ENCODE assay signal across 8 cellular contexts in genomic region chr1:3900969-3901529, GRCh38. TPM values are rescaled to one million over a fixed set of nuclear protein-coding genes. Genes with fewer than 3 reads are reported as not detected.
DNase-seq lines count a peak whose midpoint lies in the region; ATAC-seq and TF ChIP-seq lines count a peak whose summit lies in the region.

No MANE protein-coding gene starts in this region.

- in situ Hi-C loops in GM23248 (cut with MboI), result loop anchor here (25.0 kb wide), 1 partner anchor 2011 kb away; no protein-coding TSS in a partner anchor

- H3K27ac ChIP-seq in GM23248 (peak overlapping the region; percentile 93), Karpas-422 (ENCODE audit: low read length) (peak overlapping the region; percentile 90), gastroesophageal sphincter (peak overlapping the region; percentile 79 to 99 (median 98)), neutrophil (peak overlapping the region; percentile 97), substantia nigra (ENCODE audit: low read depth, low read length, poor library complexity, severe bottlenecking) (peak overlapping the region; percentile 99)

- no peaks in the 10 kb centered on the region for H3K9me2 ChIP-seq in GM23248 (ENCODE audit: insufficient read depth)
- H3K9me2 ChIP-seq in Karpas-422 (replicated peaks; ENCODE audit: insufficient read depth, low read length), result no peaks in the 10 kb centered on the region

- DNase-seq in EH (ENCODE audit: low read depth) (peak; percentile 96), GM23248 (peak; percentile 99), Karpas-422 (peak; percentile 98), SK-N-DZ (ENCODE audit: low spot score) (peak; percentile 92), substantia nigra (lab: John Stamatoyannopoulos, UW) (peak; percentile 81 to 99 (median 94))
- peak; percentile 81 for DNase-seq in activated naive CD4-positive, alpha-beta T cell treated with anti-CD3 and anti-CD28 coated beads, Interleukin-2, amount 50 U/mL, for 16 hours

- H4K20me1 ChIP-seq in GM23248 (ENCODE audit: insufficient read depth), result no peaks in the 10 kb centered on the region
- H4K20me1 ChIP-seq in Karpas-422 (ENCODE audit: insufficient read depth, low read depth, low read length), result peaks cover 6% of the 10 kb centered on the region; the same call in 1 of the 2 replicates

- peak overlapping the region; percentile 90 for H2AFZ ChIP-seq in GM23248
- H2AFZ ChIP-seq in Karpas-422 (ENCODE audit: low read length), result peak overlapping the region; percentile 77; the same call in 1 of the 2 replicates

- 1 to 4% methylated on average over 10 to 43 of the region's 51 CpGs for WGBS in GM23248 (ENCODE audit: low coverage in 1 of 2, low lambda C conversion rate in 2 of 2, missing lambda C conversion rate in 2 of 2), 2 experiments
- WGBS in gastroesophageal sphincter (ENCODE audit: low coverage in 1 of 2), 2 donors, result 0% methylated on average over 5 of the region's 51 CpGs; no CpG with 5 or more reads in 1 of the 2 donors

- H3F3A ChIP-seq in GM23248 (ENCODE audit: insufficient read depth), result peaks cover 4% of the 10 kb centered on the region; the same call in 1 of the 2 replicates

- peak; percentile 31 for TF ChIP-seq POLR2A in gastroesophageal sphincter (IDR thresholded peaks at IDR 0.05)

- no peaks in the 10 kb centered on the region for H3K36me3 ChIP-seq in GM23248 (ENCODE audit: low read depth)
- peaks cover 7% of the 10 kb centered on the region; the same call in 1 of the 2 replicates for H3K36me3 ChIP-seq in Karpas-422 (ENCODE audit: insufficient read depth, low read length)
- no peaks in the 10 kb centered on the region for H3K36me3 ChIP-seq in gastroesophageal sphincter
- no peaks in the 10 kb centered on the region for H3K36me3 ChIP-seq in neutrophil

- H3K9me3 ChIP-seq in GM23248 (ENCODE audit: low read depth), result no peaks in the 10 kb centered on the region
- no peaks in the 10 kb centered on the region for H3K9me3 ChIP-seq in Karpas-422 (ENCODE audit: low read length)
- H3K9me3 ChIP-seq in gastroesophageal sphincter, result peaks cover 0 to 15% (median 0%) of the 10 kb centered on the region in 3 donors
- no peaks in the 10 kb centered on the region for H3K9me3 ChIP-seq in neutrophil

- TF ChIP-seq EP300 in gastroesophageal sphincter (IDR thresholded peaks at IDR 0.05), result no peak

- peak; percentile 82 for ATAC-seq in gastroesophageal sphincter

- peaks cover 40% of the 10 kb centered on the region for H3K79me2 ChIP-seq in GM23248 (ENCODE audit: insufficient read depth)
- H3K79me2 ChIP-seq in Karpas-422 (ENCODE audit: low read length), result peaks cover 40% of the 10 kb centered on the region

- H3K4me1 ChIP-seq in GM23248 (ENCODE audit: insufficient read depth) (0 out of 2 replicates have a peak, but pooled peaks cover under 1% of the 10 kb centered on the region), Karpas-422 (ENCODE audit: low read length) (peaks cover 65% of the 10 kb centered on the region), gastroesophageal sphincter (peaks cover 0 to 20% (median 7%) of the 10 kb centered on the region in 3 donors), neutrophil (ENCODE audit: control insufficient read depth in 1 of 2, insufficient read depth in 1 of 2, low read depth in 1 of 2, low read length in 1 of 2) (peaks cover 18 to 19% of the 10 kb centered on the region in 2 experiments)

- H3K9ac ChIP-seq in GM23248 (peak overlapping the region; percentile 96), Karpas-422 (ENCODE audit: low read length) (peak overlapping the region; percentile 96)

- H3K27me3 ChIP-seq in GM23248 (replicated peaks; ENCODE audit: insufficient read depth), result no peaks in the 10 kb centered on the region
- H3K27me3 ChIP-seq in Karpas-422 (ENCODE audit: low read length), result no peaks in the 10 kb centered on the region
- H3K27me3 ChIP-seq in gastroesophageal sphincter, result no peaks in the 10 kb centered on the region
- H3K27me3 ChIP-seq in neutrophil, result no peaks in the 10 kb centered on the region

- H3K4me3 ChIP-seq in GM23248 (peak overlapping the region; percentile 90), Karpas-422 (ENCODE audit: low read length) (peak overlapping the region; percentile 98), gastroesophageal sphincter (peak overlapping the region; percentile 72 to 86), neutrophil (ENCODE audit: low read depth in 1 of 2, low read length in 1 of 2) (peak overlapping the region; percentile 74 to 100)

- H3K4me2 ChIP-seq in GM23248 (ENCODE audit: unreplicated experiment) (peak overlapping the region; percentile 91), Karpas-422 (ENCODE audit: low read depth, low read length, poor library complexity, severe bottlenecking) (peak overlapping the region; percentile 94)

- TF ChIP-seq CTCF in gastroesophageal sphincter (IDR thresholded peaks at IDR 0.05) (no peak), neutrophil (IDR thresholded peaks at IDR 0.05) (peak; percentile 44)

RNA-seq across cellular contexts. Expression of gene C1orf174, which starts 1.0 kb away (rescaled TPM):
- 18.5 and 33.2 TPM in 2 replicates for total RNA-seq in GM23248 (2014; rRNA removed; shearing (Covaris generic))
- polyA plus RNA-seq in GM23248 (2016; fragmentation: Nextera tagmentation; extraction: Ambion mirVana), result 35.9 and 36.9 TPM in 2 replicates
- 17.4 and 25.5 TPM in 2 replicates for total RNA-seq in Karpas-422 (2014; rRNA removed; shearing (Covaris generic); ENCODE audit: low replicate concordance)
- 15.3 TPM in 2 replicates for polyA plus RNA-seq in SK-N-DZ (2014; cell fraction: cytosol; rRNA removed)
- polyA plus RNA-seq in SK-N-DZ (2014; cell fraction: nucleus; rRNA removed), result 13.4 and 26.5 TPM in 2 replicates
- 10 to 100 TPM; 16.4 to 35.3 (median 26.7) TPM for total RNA-seq in gastroesophageal sphincter

RNA-seq across cellular contexts. Expression of gene DFFB, which starts 43.8 kb away (rescaled TPM):
- 6.4 and 18.3 TPM in 2 replicates for total RNA-seq in GM23248 (2014; rRNA removed; shearing (Covaris generic))
- 2.4 and 3.2 TPM in 2 replicates for polyA plus RNA-seq in GM23248 (2016; fragmentation: Nextera tagmentation; extraction: Ambion mirVana)
- total RNA-seq in Karpas-422 (2014; rRNA removed; shearing (Covaris generic); ENCODE audit: low replicate concordance), result 11.9 and 15.2 TPM in 2 replicates
- polyA plus RNA-seq in SK-N-DZ (2014; cell fraction: cytosol; rRNA removed), result 8.6 and 9.7 TPM in 2 replicates
- polyA plus RNA-seq in SK-N-DZ (2014; cell fraction: nucleus; rRNA removed), result 6.7 and 12.9 TPM in 2 replicates
- total RNA-seq in gastroesophageal sphincter, result 10 to 100 TPM in 1 of 4 donors, 1 to 10 TPM in 3; 1.9 to 14.6 (median 7.7) TPM

RNA-seq across cellular contexts. Expression of gene CEP104, which starts 44.0 kb away (rescaled TPM):
- 12.3 and 14.8 TPM in 2 replicates for total RNA-seq in GM23248 (2014; rRNA removed; shearing (Covaris generic))
- polyA plus RNA-seq in GM23248 (2016; fragmentation: Nextera tagmentation; extraction: Ambion mirVana), result 24.7 and 29.8 TPM in 2 replicates
- 19.9 and 90.0 TPM in 2 replicates for total RNA-seq in Karpas-422 (2014; rRNA removed; shearing (Covaris generic); ENCODE audit: low replicate concordance)
- polyA plus RNA-seq in SK-N-DZ (2014; cell fraction: cytosol; rRNA removed), result 12.4 and 21.0 TPM in 2 replicates
- polyA plus RNA-seq in SK-N-DZ (2014; cell fraction: nucleus; rRNA removed), result 11.6 and 44.0 TPM in 2 replicates
- 10 to 100 TPM; 29.3 to 78.2 (median 41.8) TPM for total RNA-seq in gastroesophageal sphincter

Comparison
In these comparisons a context has a peak if more than half of its experiments do, and no peak if none do; other contexts are left out.
1. Peak in every context shown above with its lines: DNase-seq, ATAC-seq, H3K4me3 ChIP-seq and H3K27ac ChIP-seq.